ENCODE assay signal across 1 cellular context in genomic region chr13:39037880-39038568, GRCh38.
A peak's percentile ranks its signal among the peaks of the same experiment; 100 is the strongest.
TF ChIP-seq lines count a peak whose summit lies in the region.

TSS of gene NHLRC3 (plus strand) at chr13:39038456. CDS start at chr13:39038640, 184 bp downstream.
TSS of gene PROSER1 (minus strand) at chr13:39038089. CDS start at chr13:39037242, 847 bp downstream.

TF ChIP-seq in GM23338, 12 proteins besides CTCF, POLR2A, EP300 and RAD21 (continued from another document):
- TF ChIP-seq ETS1 (IDR thresholded peaks at IDR 0.05) (peak; percentile 60; the same call in 1 of the 2 replicates), CREB1 (CRISPR knock-in tag; IDR thresholded peaks at IDR 0.05; ENCODE audit: low read depth) (peak; percentile 92), ZNF114 (CRISPR knock-in tag; IDR thresholded peaks at IDR 0.05) (no peak)
